ENCODE assay signal across 16 cellular contexts in the genomic region with DNA sequence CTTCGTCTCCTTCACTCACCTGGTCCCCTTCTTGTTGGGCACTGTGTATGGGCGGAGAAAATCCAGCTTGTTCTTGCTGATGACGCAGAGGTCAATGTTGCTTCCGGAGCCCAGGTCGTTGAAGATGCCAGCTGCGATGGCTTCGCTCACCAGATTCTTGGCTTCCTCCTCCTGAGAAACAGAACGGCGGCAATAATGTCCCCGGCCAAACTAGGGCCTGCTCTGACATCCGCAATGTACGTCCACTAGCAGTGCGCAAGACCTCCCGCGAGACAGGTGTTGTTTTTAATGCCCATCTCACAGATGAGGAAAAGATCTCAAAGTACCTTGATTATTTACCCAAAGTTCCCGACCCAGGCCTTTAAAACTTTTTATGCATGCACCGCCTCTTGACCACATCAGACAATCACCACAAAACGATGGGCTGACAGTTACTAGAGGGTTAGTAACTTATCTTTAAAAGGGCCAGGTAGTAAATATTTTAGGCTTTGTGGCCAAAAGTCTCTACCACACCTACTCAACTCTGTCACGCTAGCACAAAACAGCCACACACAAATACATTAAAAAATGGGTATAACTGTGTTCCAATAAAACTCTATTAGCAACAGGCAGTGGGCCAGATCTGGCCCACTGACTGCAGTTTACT. TPM values are rescaled to one million over a fixed set of nuclear protein-coding genes. Genes with fewer than 3 reads are reported as not detected.
DNase-seq lines count a peak whose midpoint lies in the region; ATAC-seq and TF ChIP-seq lines count a peak whose summit lies in the region.
"Had no signal": no experiment of that assay in that cellular context is flagged by ENCODE, and none has a peak within 500 bp of the region (broad histone marks: within the 10 kb centered on the region; RNA-seq: fewer than 3 reads in every experiment).

No MANE protein-coding gene starts in this region.

- H3K9me3 ChIP-seq in MG63, result no peaks in the 10 kb centered on the region
- H3K9me3 ChIP-seq: A549, spleen, suprapubic skin had no signal

- peaks cover 44% of the 10 kb centered on the region for H3K36me3 ChIP-seq in MG63

- CTCF ChIA-PET in T-cell (lab: Charles Lee) (no interaction called here), GM10248 (lab: Yijun Ruan, JAX) (interaction anchor here (1.5 kb wide), 2 partner anchors 64 to 230 kb away, joined by 3 read pairs; no protein-coding TSS in a partner anchor)

- H3K4me1 Mint-ChIP-seq in activated T-cell treated with anti-CD3 and anti-CD28 coated beads, Interleukin-2, amount 50 U/mL, for 24 hours (ENCODE audit: low read depth), result peaks cover 48% of the 10 kb centered on the region
- H3K4me1 Mint-ChIP-seq in activated T-cell treated with anti-CD3 and anti-CD28 coated beads, Interleukin-2, amount 50 U/mL, for 4 hours (ENCODE audit: low read depth), result peaks cover 43% of the 10 kb centered on the region
- H3K4me1 Mint-ChIP-seq in T-cell, result peaks cover 40 to 51% (median 48%) of the 10 kb centered on the region in 3 donors
- H3K4me1 Mint-ChIP-seq in dendritic cell treated with granulocyte-macrophage colony-stimulating factor and Interleukin-4, amounts not matched to agents 40 ng/mL and 50 ng/mL, for 4 days (ENCODE audit: low read depth), result peaks cover 52% of the 10 kb centered on the region
- peaks cover 32% of the 10 kb centered on the region for H3K4me1 Mint-ChIP-seq in stimulated activated memory B cell treated with anti-CD40 and anti-IgM and Interleukin-4, amounts not matched to agents 10 μg/mL and 1 μg/mL and 100 μg/mL, for 72 hours

- H3K36me3 Mint-ChIP-seq in activated T-cell treated with anti-CD3 and anti-CD28 coated beads, Interleukin-2, amount 50 U/mL, for 24 hours (ENCODE audit: low read depth), result peaks cover 67% of the 10 kb centered on the region
- H3K36me3 Mint-ChIP-seq in activated T-cell treated with anti-CD3 and anti-CD28 coated beads, Interleukin-2, amount 50 U/mL, for 4 hours (ENCODE audit: insufficient read depth), result peaks cover 18% of the 10 kb centered on the region
- peaks cover 31% of the 10 kb centered on the region for H3K36me3 Mint-ChIP-seq in T-cell
- peaks cover 77% of the 10 kb centered on the region for H3K36me3 Mint-ChIP-seq in dendritic cell treated with granulocyte-macrophage colony-stimulating factor and Interleukin-4, amounts not matched to agents 40 ng/mL and 50 ng/mL, for 4 days (ENCODE audit: low read depth)
- peaks cover 39% of the 10 kb centered on the region for H3K36me3 Mint-ChIP-seq in stimulated activated memory B cell treated with anti-CD40 and anti-IgM and Interleukin-4, amounts not matched to agents 10 μg/mL and 1 μg/mL and 100 μg/mL, for 72 hours

- no peak overlapping the region for H3K4me3 ChIP-seq in MG63
- H3K4me3 ChIP-seq: A549, spleen, suprapubic skin had no signal

- POLR2A ChIA-PET in T-cell (lab: Charles Lee) (no interaction called here), GM10248 (lab: Yijun Ruan, JAX) (no interaction called here)

- H3K27ac Mint-ChIP-seq in activated T-cell treated with anti-CD3 and anti-CD28 coated beads, Interleukin-2, amount 50 U/mL, for 24 hours, result peak overlapping the region; percentile 30
- H3K27ac Mint-ChIP-seq in T-cell, result peak overlapping the region; percentile 18 to 60
- H3K27ac Mint-ChIP-seq in dendritic cell treated with granulocyte-macrophage colony-stimulating factor and Interleukin-4, amounts not matched to agents 40 ng/mL and 50 ng/mL, for 4 days, result peak overlapping the region; percentile 1
- H3K27ac Mint-ChIP-seq in stimulated activated memory B cell treated with anti-CD40 and anti-IgM and Interleukin-4, amounts not matched to agents 10 μg/mL and 1 μg/mL and 100 μg/mL, for 72 hours, result peak overlapping the region; percentile 78

- ATAC-seq in activated T-cell treated with anti-CD3 and anti-CD28 coated beads, Interleukin-2, amount 50 U/mL, for 4 hours, result no peak
- peak in 1 of 4 experiments; percentile 45 for ATAC-seq in T-cell (replicated peaks in 1 of 4)
- ATAC-seq in stimulated activated memory B cell treated with anti-CD40 and anti-IgM and Interleukin-4, amounts not matched to agents 10 μg/mL and 1 μg/mL and 100 μg/mL, for 72 hours, result no peak
- ATAC-seq in HG02852 (IDR thresholded peaks at IDR 0.05; ENCODE audit: unreplicated experiment), result no peak

- intact Hi-C loops in dendritic cell treated with granulocyte-macrophage colony-stimulating factor and Interleukin-4, amounts not matched to agents 40 ng/mL and 50 ng/mL, for 4 days (cut with micrococcal nuclease), result no loop called here

- no peaks in the 10 kb centered on the region for H3K27me3 ChIP-seq in MG63
- H3K27me3 ChIP-seq: spleen, suprapubic skin had no signal

- H3K4me3 Mint-ChIP-seq in activated T-cell treated with anti-CD3 and anti-CD28 coated beads, Interleukin-2, amount 50 U/mL, for 24 hours, result no peak overlapping the region
- H3K4me3 Mint-ChIP-seq in activated T-cell treated with anti-CD3 and anti-CD28 coated beads, Interleukin-2, amount 50 U/mL, for 4 hours, result no peak overlapping the region
- H3K4me3 Mint-ChIP-seq in T-cell, result no peak overlapping the region
- H3K4me3 Mint-ChIP-seq in dendritic cell treated with granulocyte-macrophage colony-stimulating factor and Interleukin-4, amounts not matched to agents 40 ng/mL and 50 ng/mL, for 4 days, result no peak overlapping the region
- H3K4me3 Mint-ChIP-seq in stimulated activated memory B cell treated with anti-CD40 and anti-IgM and Interleukin-4, amounts not matched to agents 10 μg/mL and 1 μg/mL and 100 μg/mL, for 72 hours, result no peak overlapping the region

- TF ChIP-seq CTCF in GM10248 (IDR thresholded peaks at IDR 0.05; ENCODE audit: control extremely low read depth, extremely low read depth, low read depth, missing control alignments), result no peak

- DNase-seq in activated T-cell treated with anti-CD3 and anti-CD28 coated beads, Interleukin-2, amount 50 U/mL, for 24 hours, result no peak
- DNase-seq in activated T-cell treated with anti-CD3 and anti-CD28 coated beads, Interleukin-2, amount 50 U/mL, for 4 hours, result no peak
- DNase-seq in T-cell, result no peak
- no peak for DNase-seq in GM10248 (ENCODE audit: extremely low spot score)
- no peak for DNase-seq in MG63
- DNase-seq: amniotic stem cell, GF-D8, KBM-7, NCI-H1436, NCI-H345, spleen had no signal

- no peaks in the 10 kb centered on the region for H3K27me3 Mint-ChIP-seq in activated T-cell treated with anti-CD3 and anti-CD28 coated beads, Interleukin-2, amount 50 U/mL, for 24 hours
- H3K27me3 Mint-ChIP-seq in activated T-cell treated with anti-CD3 and anti-CD28 coated beads, Interleukin-2, amount 50 U/mL, for 4 hours (ENCODE audit: low read depth), result no peaks in the 10 kb centered on the region
- no peaks in the 10 kb centered on the region for H3K27me3 Mint-ChIP-seq in T-cell
- no peaks in the 10 kb centered on the region for H3K27me3 Mint-ChIP-seq in dendritic cell treated with granulocyte-macrophage colony-stimulating factor and Interleukin-4, amounts not matched to agents 40 ng/mL and 50 ng/mL, for 4 days
- H3K27me3 Mint-ChIP-seq in stimulated activated memory B cell treated with anti-CD40 and anti-IgM and Interleukin-4, amounts not matched to agents 10 μg/mL and 1 μg/mL and 100 μg/mL, for 72 hours, result no peaks in the 10 kb centered on the region

- H3K9me3 Mint-ChIP-seq in activated T-cell treated with anti-CD3 and anti-CD28 coated beads, Interleukin-2, amount 50 U/mL, for 24 hours, result no peaks in the 10 kb centered on the region
- no peaks in the 10 kb centered on the region for H3K9me3 Mint-ChIP-seq in activated T-cell treated with anti-CD3 and anti-CD28 coated beads, Interleukin-2, amount 50 U/mL, for 4 hours
- no peaks in the 10 kb centered on the region for H3K9me3 Mint-ChIP-seq in T-cell
- no peaks in the 10 kb centered on the region for H3K9me3 Mint-ChIP-seq in dendritic cell treated with granulocyte-macrophage colony-stimulating factor and Interleukin-4, amounts not matched to agents 40 ng/mL and 50 ng/mL, for 4 days
- H3K9me3 Mint-ChIP-seq in stimulated activated memory B cell treated with anti-CD40 and anti-IgM and Interleukin-4, amounts not matched to agents 10 μg/mL and 1 μg/mL and 100 μg/mL, for 72 hours, result no peaks in the 10 kb centered on the region

RNA-seq across cellular contexts. Expression of a gene that starts 58.4 kb away (rescaled TPM):
- 100 to 1,000 TPM; 298 to 324 (median 309) TPM for total RNA-seq in activated T-cell treated with anti-CD3 and anti-CD28 coated beads, Interleukin-2, amount 50 U/mL, for 4 hours
- 10 to 100 TPM; 62.6 to 75.8 (median 68.6) TPM for total RNA-seq in T-cell
- total RNA-seq in MG63 (2014; rRNA removed; shearing (Covaris generic); ENCODE audit: low replicate concordance), result 82.8 and 179 TPM in 2 replicates

Comparison
In these comparisons a context has a peak if more than half of its experiments do, and no peak if none do; other contexts are left out.
1. H3K27ac Mint-ChIP-seq: peak in every context shown above with its lines; median percentile 78 in stimulated activated memory B cell treated with anti-CD40 and anti-IgM and Interleukin-4, amounts not matched to agents 10 μg/mL and 1 μg/mL and 100 μg/mL, for 72 hours; 39 in T-cell; 30 in activated T-cell treated with anti-CD3 and anti-CD28 coated beads, Interleukin-2, amount 50 U/mL, for 24 hours; 1 in dendritic cell treated with granulocyte-macrophage colony-stimulating factor and Interleukin-4, amounts not matched to agents 40 ng/mL and 50 ng/mL, for 4 days.